Comparison of ENCODE assay signal across 22 cellular contexts in the genomic region with DNA sequence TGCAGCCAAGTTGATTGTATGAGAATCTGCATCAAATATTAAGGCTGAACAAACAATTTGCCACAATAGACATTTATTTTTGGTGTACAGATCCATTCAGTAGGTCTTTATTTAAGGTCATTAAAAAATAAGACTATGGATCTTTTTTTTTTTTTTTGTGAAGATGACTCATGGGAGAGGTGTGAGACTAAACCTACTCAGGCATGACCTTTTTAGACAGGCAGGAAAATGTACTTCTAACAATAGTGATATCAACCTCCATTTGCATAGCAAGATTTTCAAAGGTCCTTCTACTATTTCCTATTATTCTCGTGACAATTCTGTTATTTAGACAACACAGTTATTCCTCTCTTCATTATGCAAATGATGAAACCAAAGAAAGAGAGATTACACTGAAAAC.
"Had no signal": no experiment of that assay in that cellular context is flagged by ENCODE, and none has a peak within 500 bp of the region (broad histone marks: within the 10 kb centered on the region; RNA-seq: fewer than 3 reads in every experiment).

No MANE protein-coding gene starts in this region.

- H3K27me3 ChIP-seq: esophagus squamous epithelium, gastroesophageal sphincter, spleen, tibial artery, upper lobe of left lung, uterus had no signal

- H3K27ac ChIP-seq: esophagus squamous epithelium, gastroesophageal sphincter, psoas muscle, spleen, tibial artery, upper lobe of left lung, uterus had no signal

- H3K4me3 ChIP-seq: esophagus squamous epithelium, gastroesophageal sphincter, lung, psoas muscle, spleen, tibial artery, upper lobe of left lung, uterus had no signal

- H3K4me1 ChIP-seq: esophagus squamous epithelium, gastroesophageal sphincter, psoas muscle, spleen, uterus had no signal

- ATAC-seq: effector memory CD8-positive, alpha-beta T cell; gastroesophageal sphincter; left colon; left ventricle myocardium superior; naive thymus-derived CD4-positive, alpha-beta T cell; psoas muscle; sciatic nerve; stimulated activated memory B cell treated with anti-CD40 and anti-IgM and Interleukin-4, amounts not matched to agents 10 μg/mL and 1 μg/mL and 100 μg/mL, for 72 hours had no signal

- H3K9me3 ChIP-seq: esophagus squamous epithelium, psoas muscle, tibial artery, upper lobe of left lung, uterus had no signal

- DNase-seq: effector memory CD8-positive, alpha-beta T cell; esophagus squamous epithelium; foreskin fibroblast; glutamatergic neuron; immature natural killer cell; left colon; left ventricle myocardium superior; mesenchymal stem cell; naive thymus-derived CD4-positive, alpha-beta T cell; nephron progenitor cell; psoas muscle; spleen; stimulated activated CD4-positive, alpha-beta T cell treated with anti-CD3 and anti-CD28 coated beads, Interleukin-15, amount 100 ng/mL, for 24 hours; stimulated activated CD4-positive, alpha-beta T cell treated with anti-CD3 and anti-CD28 coated beads, Interleukin-1b, Interleukin-23, amount 100 ng/mL, for 48 hours; stimulated activated CD4-positive, alpha-beta T cell treated with anti-CD3 and anti-CD28 coated beads, Interleukin-4, amount 100 ng/mL, for 24 hours; tibial artery; upper lobe of left lung; uterus had no signal

- H3K36me3 ChIP-seq: esophagus squamous epithelium, gastroesophageal sphincter, spleen, tibial artery, upper lobe of left lung, uterus had no signal
